ENCODE assay signal across 8 cellular contexts in the genomic region with DNA sequence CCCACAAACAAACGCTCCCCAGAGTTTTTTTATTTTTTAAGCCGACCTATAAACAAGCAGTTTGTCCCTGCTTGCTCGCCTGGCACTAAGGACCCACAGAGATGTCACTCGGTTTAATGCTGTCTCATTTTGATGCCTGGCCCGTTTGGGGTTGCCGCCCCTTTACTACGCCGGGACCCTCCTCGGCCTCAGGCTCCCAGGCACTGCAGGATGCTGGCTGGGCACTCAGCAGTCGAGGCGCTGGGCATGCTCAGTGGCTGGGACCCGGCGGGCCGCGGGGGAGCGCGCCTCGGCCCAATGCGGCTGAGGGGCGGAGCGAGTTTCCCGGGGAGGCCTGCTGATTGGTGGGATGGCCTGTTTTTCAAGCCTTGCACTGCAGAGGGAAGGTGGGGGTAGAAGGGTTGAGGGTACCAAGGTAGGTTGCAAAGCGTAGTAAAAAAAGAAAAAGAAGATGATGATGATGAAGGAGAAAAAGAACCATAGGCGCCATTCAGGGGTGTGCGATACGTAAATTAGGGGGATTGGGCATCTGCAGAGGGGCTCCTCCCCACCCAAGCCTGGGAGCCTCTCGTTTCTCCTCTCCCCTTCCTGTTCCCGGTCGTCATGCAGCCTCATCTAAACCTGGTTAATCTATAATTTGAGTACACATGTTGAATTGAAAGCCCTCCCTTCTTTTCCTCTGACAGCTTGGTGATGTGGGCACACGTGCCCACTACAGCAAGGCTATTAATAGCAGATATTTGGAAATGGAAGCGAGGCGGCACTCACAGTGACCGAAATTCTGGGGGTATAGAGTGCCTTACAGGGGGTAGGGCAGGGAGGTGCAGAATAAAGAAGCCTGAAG. TPM values are rescaled to one million over a fixed set of nuclear protein-coding genes. Genes with fewer than 3 reads are reported as not detected.
DNase-seq lines count a peak whose midpoint lies in the region; ATAC-seq lines count a peak whose summit lies in the region.

No MANE protein-coding gene starts in this region.

- H3K27ac Mint-ChIP-seq in stimulated activated memory B cell treated with anti-CD40 and anti-IgM and Interleukin-4, amounts not matched to agents 10 μg/mL and 1 μg/mL and 100 μg/mL, for 72 hours = peak overlapping the region; percentile 28

- no peaks in the 10 kb centered on the region for H3K9me3 Mint-ChIP-seq in stimulated activated memory B cell treated with anti-CD40 and anti-IgM and Interleukin-4, amounts not matched to agents 10 μg/mL and 1 μg/mL and 100 μg/mL, for 72 hours

- peak overlapping the region; percentile 96 for H3K27ac ChIP-seq in epithelial cell of prostate

- peak overlapping the region; percentile 86 for H3K4me3 Mint-ChIP-seq in stimulated activated memory B cell treated with anti-CD40 and anti-IgM and Interleukin-4, amounts not matched to agents 10 μg/mL and 1 μg/mL and 100 μg/mL, for 72 hours

- DNase-seq in ACHN (peak; percentile 93), NCI-H526 treated with DMSO at 0.1 percent for 48 hours (lab: John Stamatoyannopoulos, UW) (peak; percentile 71), activated T-cell treated with anti-CD3 and anti-CD28 coated beads for 24 hours (ENCODE audit: low read depth) (peak; percentile 78), epithelial cell of prostate (ENCODE audit: low read depth, low spot score) (no peak), mucosa of gallbladder (ENCODE audit: low spot score) (peak; percentile 91)

- ATAC-seq in GM18873 (IDR thresholded peaks at IDR 0.05; ENCODE audit: low FRiP score, unreplicated experiment) (peak; percentile 90), HG03108 (IDR thresholded peaks at IDR 0.05; ENCODE audit: unreplicated experiment) (peak; percentile 84)
- ATAC-seq in stimulated activated memory B cell treated with anti-CD40 and anti-IgM and Interleukin-4, amounts not matched to agents 10 μg/mL and 1 μg/mL and 100 μg/mL, for 72 hours = peak; percentile 86

- H3K36me3 Mint-ChIP-seq in stimulated activated memory B cell treated with anti-CD40 and anti-IgM and Interleukin-4, amounts not matched to agents 10 μg/mL and 1 μg/mL and 100 μg/mL, for 72 hours = no peaks in the 10 kb centered on the region

- H3K4me1 Mint-ChIP-seq in stimulated activated memory B cell treated with anti-CD40 and anti-IgM and Interleukin-4, amounts not matched to agents 10 μg/mL and 1 μg/mL and 100 μg/mL, for 72 hours = peaks cover 30% of the 10 kb centered on the region

- in situ Hi-C loops in ACHN (cut with HindIII; ENCODE audit: low pct_ligation_motif_present, low pct_unique_long_range_greater_than_20kb, low sequenced_read_pairs) = no loop called here

- peaks cover under 1% of the 10 kb centered on the region for H3K27me3 Mint-ChIP-seq in stimulated activated memory B cell treated with anti-CD40 and anti-IgM and Interleukin-4, amounts not matched to agents 10 μg/mL and 1 μg/mL and 100 μg/mL, for 72 hours

RNA-seq across cellular contexts. Expression of a gene that starts 1.5 kb away (rescaled TPM):
- 35.9 TPM for total RNA-seq in mucosa of gallbladder

RNA-seq across cellular contexts. Expression of a gene that starts 34.7 kb away (rescaled TPM):
- total RNA-seq in mucosa of gallbladder = 36.7 TPM
